In genomic region chr6:43695967-43696291, GRCh38 we compare ENCODE assay signal across 28 cellular contexts. TPM values are rescaled to one million over a fixed set of nuclear protein-coding genes. Genes with fewer than 3 reads are reported as not detected.
DNase-seq lines count a peak whose midpoint lies in the region; ATAC-seq and TF ChIP-seq lines count a peak whose summit lies in the region.
"Had no signal": no experiment of that assay in that cellular context is flagged by ENCODE, and none has a peak within 500 bp of the region (broad histone marks: within the 10 kb centered on the region; RNA-seq: fewer than 3 reads in every experiment).

No MANE protein-coding gene starts in this region.

- no peak for TF ChIP-seq POLR2A in heart left ventricle (IDR thresholded peaks at IDR 0.05)

- H2BK12ac ChIP-seq in mesenchymal stem cell (ENCODE audit: low read length in 2 of 2), result no peak overlapping the region

- ATAC-seq in heart left ventricle (no peak), Right ventricle myocardium inferior (no peak), T-helper 17 cell (no peak)

- H3K4me3 ChIP-seq in heart left ventricle, result no peak overlapping the region
- no peak overlapping the region for H3K4me3 ChIP-seq in colonic mucosa
- H3K4me3 ChIP-seq in mesenchymal stem cell (ENCODE audit: insufficient read depth in 1 of 2, low read depth in 1 of 2, low read length in 2 of 2), result no peak overlapping the region
- H3K4me3 ChIP-seq: right atrium auricular region, tibial artery had no signal

- peak overlapping the region in 8 of 12 donors; percentile 9 to 66 (median 48) for H3K27ac ChIP-seq in heart left ventricle
- H3K27ac ChIP-seq in colonic mucosa, result peak overlapping the region; percentile 75
- H3K27ac ChIP-seq in mesenchymal stem cell (ENCODE audit: low read length, poor library complexity, severe bottlenecking), result no peak overlapping the region
- H3K27ac ChIP-seq: right atrium auricular region, tibial artery had no signal

- H3K27ac Mint-ChIP-seq in nephron, result peak overlapping the region; percentile 70 to 83 (median 74)
- no peak overlapping the region for H3K27ac Mint-ChIP-seq in T-helper 17 cell
- H3K27ac Mint-ChIP-seq: activated naive CD4-positive, alpha-beta T cell treated with anti-CD3 and anti-CD28 coated beads, Interleukin-2, amount 50 U/mL, for 24 hours; B cell; CD8-positive, alpha-beta memory T cell; memory B cell; naive B cell had no signal

- no peak for TF ChIP-seq CTCF in heart left ventricle (IDR thresholded peaks at IDR 0.05)
- no peak for TF ChIP-seq CTCF in colonic mucosa (IDR thresholded peaks at IDR 0.05)
- TF ChIP-seq CTCF in nephron (IDR thresholded peaks at IDR 0.05; ENCODE audit: unreplicated experiment in 3 of 3), result no peak

- peak overlapping the region in 1 of 3 experiments; percentile 34 for H3K4me3 Mint-ChIP-seq in nephron
- H3K4me3 Mint-ChIP-seq in T-helper 17 cell, result no peak overlapping the region
- H3K4me3 Mint-ChIP-seq: activated naive CD4-positive, alpha-beta T cell treated with anti-CD3 and anti-CD28 coated beads, Interleukin-2, amount 50 U/mL, for 24 hours; B cell; CD8-positive, alpha-beta memory T cell; memory B cell; naive B cell had no signal

- H3K36me3 Mint-ChIP-seq in nephron (ENCODE audit: low read depth) (no peaks in the 10 kb centered on the region), T-helper 17 cell (ENCODE audit: low read depth) (no peaks in the 10 kb centered on the region)
- H3K36me3 Mint-ChIP-seq: activated naive CD4-positive, alpha-beta T cell treated with anti-CD3 and anti-CD28 coated beads, Interleukin-2, amount 50 U/mL, for 24 hours; memory B cell; naive B cell had no signal

- no peak overlapping the region for H3K4ac ChIP-seq in mesenchymal stem cell (ENCODE audit: low read depth in 1 of 2, low read length in 2 of 2)

- no peaks in the 10 kb centered on the region for H3K79me1 ChIP-seq in mesenchymal stem cell (replicated peaks; ENCODE audit: low read length, poor library complexity, severe bottlenecking)

- intact Hi-C loops in heart left ventricle (cut with DNase I), result no loop called here
- intact Hi-C loops in Right ventricle myocardium inferior (cut with DNase I), result no loop called here
- intact Hi-C loops in colonic mucosa (cut with DNase I), result no loop called here

- H2BK120ac ChIP-seq in mesenchymal stem cell (ENCODE audit: low read depth, low read length), result no peak overlapping the region

- WGBS in heart left ventricle, 4 donors, result 76 to 84% (median 81%) methylated on average over 4 of the region's 4 CpGs
- 82% methylated on average over 3 of the region's 4 CpGs for WGBS in mesenchymal stem cell

- no peaks in the 10 kb centered on the region for H3K9me3 ChIP-seq in heart left ventricle
- H3K9me3 ChIP-seq in colonic mucosa, result no peaks in the 10 kb centered on the region
- H3K9me3 ChIP-seq in mesenchymal stem cell (ENCODE audit: control insufficient read depth, low read length), result no peaks in the 10 kb centered on the region
- H3K9me3 ChIP-seq in T-helper 17 cell (ENCODE audit: control insufficient read depth, low read length, poor library complexity, severe bottlenecking), result no peaks in the 10 kb centered on the region
- H3K9me3 ChIP-seq: right atrium auricular region, SK-N-SH, tibial artery had no signal

- H2AK5ac ChIP-seq in mesenchymal stem cell (ENCODE audit: low read length, severe bottlenecking), result no peak overlapping the region

- H2BK5ac ChIP-seq in mesenchymal stem cell (ENCODE audit: low read depth, low read length, poor library complexity, severe bottlenecking), result no peak overlapping the region

- DNase-seq in heart left ventricle (no peak), Right ventricle myocardium inferior (ENCODE audit: missing footprints) (no peak), colonic mucosa (no peak), MV-4-11 (lab: John Stamatoyannopoulos, UW) (no peak), mesenchymal stem cell (no peak), NCI-H2107 treated with DMSO at 0.1 percent for 48 hours (lab: John Stamatoyannopoulos, UW; ENCODE audit: unreplicated experiment) (no peak), T-helper 17 cell (no peak)
- DNase-seq: anterior cingulate cortex; caudate nucleus; CD8-positive, alpha-beta memory T cell; dermis blood vessel endothelial cell; GF-D8; KG1; left cardiac atrium; naive B cell; NCI-H1436; NCI-H526; SK-N-SH; stimulated activated CD4-positive, alpha-beta T cell treated with anti-CD3 and anti-CD28 coated beads, Interleukin-12 subunit alpha, Interleukin-12 subunit beta, amount 100 ng/mL, for 4 hours; stimulated activated CD4-positive, alpha-beta T cell treated with anti-CD3 and anti-CD28 coated beads, Interleukin-4, amount 100 ng/mL, for 4 hours; stimulated activated naive CD4-positive, alpha-beta T cell; tibial artery had no signal

- no peak overlapping the region for H4K8ac ChIP-seq in mesenchymal stem cell (ENCODE audit: low read length)

- no peak overlapping the region for H3K4me2 ChIP-seq in mesenchymal stem cell (ENCODE audit: low read length, poor library complexity, severe bottlenecking)
- H3K4me2 ChIP-seq: SK-N-SH had no signal

- H3K36me3 ChIP-seq in heart left ventricle, result no peaks in the 10 kb centered on the region
- H3K36me3 ChIP-seq in colonic mucosa, result no peaks in the 10 kb centered on the region
- H3K36me3 ChIP-seq in mesenchymal stem cell (ENCODE audit: control insufficient read depth in 1 of 2, insufficient read depth in 2 of 2, low read depth in 1 of 2, low read length in 2 of 2), result no peaks in the 10 kb centered on the region
- H3K36me3 ChIP-seq: right atrium auricular region, tibial artery had no signal

- no peak overlapping the region for H2BK15ac ChIP-seq in mesenchymal stem cell (ENCODE audit: low read depth, poor library complexity, severe bottlenecking)

- H3K9me3 Mint-ChIP-seq in nephron, result no peaks in the 10 kb centered on the region
- H3K9me3 Mint-ChIP-seq: activated naive CD4-positive, alpha-beta T cell treated with anti-CD3 and anti-CD28 coated beads, Interleukin-2, amount 50 U/mL, for 24 hours; CD8-positive, alpha-beta memory T cell; memory B cell; naive B cell had no signal

- H3K4me1 Mint-ChIP-seq in nephron, result peaks cover 52% of the 10 kb centered on the region
- peaks cover 2% of the 10 kb centered on the region for H3K4me1 Mint-ChIP-seq in T-helper 17 cell
- H3K4me1 Mint-ChIP-seq: activated naive CD4-positive, alpha-beta T cell treated with anti-CD3 and anti-CD28 coated beads, Interleukin-2, amount 50 U/mL, for 24 hours; B cell; CD8-positive, alpha-beta memory T cell; naive B cell had no signal

- peak overlapping the region in 1 of 2 donors; percentile 28 for H3K9ac ChIP-seq in colonic mucosa (ENCODE audit: low read depth in 2 of 2, low read length in 2 of 2)
- H3K9ac ChIP-seq in mesenchymal stem cell (ENCODE audit: low read length), result no peak overlapping the region
- H3K9ac ChIP-seq: SK-N-SH had no signal

- H3K4me1 ChIP-seq in heart left ventricle (peaks cover 6 to 32% (median 21%) of the 10 kb centered on the region in 12 donors), colonic mucosa (peaks cover 10% of the 10 kb centered on the region), mesenchymal stem cell (ENCODE audit: control insufficient read depth, insufficient read depth, low read depth, low read length) (peaks cover 17% of the 10 kb centered on the region)

- H2AFZ ChIP-seq in mesenchymal stem cell (ENCODE audit: low read depth, low read length), result no peak overlapping the region

- H3K27me3 ChIP-seq in heart left ventricle (no peaks in the 10 kb centered on the region), colonic mucosa (no peaks in the 10 kb centered on the region), mesenchymal stem cell (ENCODE audit: control insufficient read depth in 1 of 2, insufficient read depth in 1 of 2, low read length in 2 of 2) (no peaks in the 10 kb centered on the region)
- H3K27me3 ChIP-seq: right atrium auricular region had no signal

- H3K23ac ChIP-seq in mesenchymal stem cell (ENCODE audit: low read length in 2 of 2), result no peak overlapping the region

- H3K27me3 Mint-ChIP-seq in nephron (ENCODE audit: low read depth), result no peaks in the 10 kb centered on the region
- peaks cover 34% of the 10 kb centered on the region for H3K27me3 Mint-ChIP-seq in T-helper 17 cell

- H3K18ac ChIP-seq in mesenchymal stem cell (ENCODE audit: low read depth in 1 of 2, low read length in 2 of 2), result no peak overlapping the region

- no peak overlapping the region for H4K91ac ChIP-seq in mesenchymal stem cell (ENCODE audit: low read length)

- H3K14ac ChIP-seq in mesenchymal stem cell (ENCODE audit: low read length in 2 of 2), result no peak overlapping the region

RNA-seq across cellular contexts. Expression of gene MRPS18A, which starts 8.3 kb away (rescaled TPM):
- total RNA-seq in heart left ventricle (10 to 100 TPM; 37.4 to 66.1 (median 39.1) TPM), Right ventricle myocardium inferior (43.1 TPM), colonic mucosa (100 to 1,000 TPM in 1 of 2 donors, 10 to 100 TPM in 1; 83.6 to 120 TPM), T-helper 17 cell (10 to 100 TPM; 24.2 to 29.8 TPM)
- 100 to 1,000 TPM in 1 of 2 donors, 10 to 100 TPM in 1; 55.3 to 105 TPM for polyA plus RNA-seq in heart left ventricle
- 42.0 TPM for polyA plus RNA-seq in mesenchymal stem cell (2013, experiment 1 of 2)
- polyA plus RNA-seq in mesenchymal stem cell (2013, experiment 2 of 2), result 43.2 TPM

RNA-seq across cellular contexts. Expression of gene RSPH9, which starts 51.1 kb away (rescaled TPM):
- total RNA-seq in heart left ventricle (under 1 TPM in 6 of 9 donors, not detected in 3; 0.09 to 0.18 (median 0.14) TPM), Right ventricle myocardium inferior (0.11 TPM), colonic mucosa (not detected), T-helper 17 cell (under 1 TPM in 1 of 2 donors, not detected in 1; 0.29 TPM)
- under 1 TPM; 0.29 to 0.50 TPM for polyA plus RNA-seq in heart left ventricle
- polyA plus RNA-seq in mesenchymal stem cell (2013, experiment 1 of 2), result 0.62 TPM
- 0.84 TPM for polyA plus RNA-seq in mesenchymal stem cell (2013, experiment 2 of 2)
- total RNA-seq: B cell; CD8-positive, alpha-beta memory T cell; T-helper 2 cell treated with Interferon-gamma antibody and Interleukin-4, amounts not matched to agents 100 ng/mL and 5 ng/mL, for 36 hours had no signal
